In the genomic region with DNA sequence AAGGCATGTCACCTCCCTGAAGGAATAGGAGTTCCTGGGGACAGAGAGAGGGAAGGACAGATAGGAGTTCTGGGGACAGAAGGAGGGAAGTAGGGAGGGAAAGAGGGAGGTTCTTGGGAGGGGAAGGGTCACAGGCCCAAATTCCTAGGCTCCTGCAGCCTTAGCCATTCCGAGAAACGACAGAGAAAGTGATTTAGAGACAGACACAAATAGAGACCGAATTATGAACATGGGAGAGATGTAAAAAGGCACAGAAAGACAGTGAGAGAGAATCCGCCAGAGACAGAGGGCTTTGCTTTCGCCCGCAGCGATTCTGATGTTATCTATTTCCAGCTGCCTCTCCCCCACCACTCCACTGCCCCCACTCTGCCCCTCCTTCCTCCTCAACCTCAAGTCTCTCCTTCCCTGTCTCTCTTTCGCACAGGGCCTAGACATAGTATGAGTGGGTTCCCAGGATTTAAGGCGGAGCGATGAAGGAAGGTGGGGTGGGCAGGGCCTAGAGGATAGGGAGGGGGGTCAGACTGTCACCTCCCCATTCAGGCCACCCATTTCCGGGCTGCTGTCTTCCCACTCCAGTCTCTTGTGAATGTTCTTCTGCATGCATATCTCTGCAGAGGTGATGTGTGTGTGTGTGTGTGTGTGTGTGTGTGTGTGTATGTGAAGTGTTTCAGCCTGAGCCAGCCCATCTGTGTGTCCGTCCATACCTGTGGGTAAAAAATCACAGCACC, we compare ENCODE assay signal across 1 cellular context.
TF ChIP-seq lines count a peak whose summit lies in the region.

No MANE protein-coding gene starts in this region.

TF ChIP-seq in HEK293T, 16 proteins besides CTCF, POLR2A, EP300 and RAD21:
- TF ChIP-seq FOXA1 (IDR thresholded peaks at IDR 0.05) = no peak
- TF ChIP-seq ARNT (IDR thresholded peaks at IDR 0.05) = no peak
- no peak for TF ChIP-seq LEF1 (IDR thresholded peaks at IDR 0.05; ENCODE audit: borderline replicate concordance)
- TF ChIP-seq NFRKB (IDR thresholded peaks at IDR 0.05) = no peak
- TF ChIP-seq BHLHE40 (IDR thresholded peaks at IDR 0.05; ENCODE audit: borderline replicate concordance) = no peak
- TF ChIP-seq ELF4 (IDR thresholded peaks at IDR 0.05) = no peak
- TF ChIP-seq HDGF (IDR thresholded peaks at IDR 0.05; ENCODE audit: borderline replicate concordance) = no peak
TF ChIP-seq in HEK293T: peak in this region for 0.
